ENCODE assay signal across 1 cellular context in the genomic region with DNA sequence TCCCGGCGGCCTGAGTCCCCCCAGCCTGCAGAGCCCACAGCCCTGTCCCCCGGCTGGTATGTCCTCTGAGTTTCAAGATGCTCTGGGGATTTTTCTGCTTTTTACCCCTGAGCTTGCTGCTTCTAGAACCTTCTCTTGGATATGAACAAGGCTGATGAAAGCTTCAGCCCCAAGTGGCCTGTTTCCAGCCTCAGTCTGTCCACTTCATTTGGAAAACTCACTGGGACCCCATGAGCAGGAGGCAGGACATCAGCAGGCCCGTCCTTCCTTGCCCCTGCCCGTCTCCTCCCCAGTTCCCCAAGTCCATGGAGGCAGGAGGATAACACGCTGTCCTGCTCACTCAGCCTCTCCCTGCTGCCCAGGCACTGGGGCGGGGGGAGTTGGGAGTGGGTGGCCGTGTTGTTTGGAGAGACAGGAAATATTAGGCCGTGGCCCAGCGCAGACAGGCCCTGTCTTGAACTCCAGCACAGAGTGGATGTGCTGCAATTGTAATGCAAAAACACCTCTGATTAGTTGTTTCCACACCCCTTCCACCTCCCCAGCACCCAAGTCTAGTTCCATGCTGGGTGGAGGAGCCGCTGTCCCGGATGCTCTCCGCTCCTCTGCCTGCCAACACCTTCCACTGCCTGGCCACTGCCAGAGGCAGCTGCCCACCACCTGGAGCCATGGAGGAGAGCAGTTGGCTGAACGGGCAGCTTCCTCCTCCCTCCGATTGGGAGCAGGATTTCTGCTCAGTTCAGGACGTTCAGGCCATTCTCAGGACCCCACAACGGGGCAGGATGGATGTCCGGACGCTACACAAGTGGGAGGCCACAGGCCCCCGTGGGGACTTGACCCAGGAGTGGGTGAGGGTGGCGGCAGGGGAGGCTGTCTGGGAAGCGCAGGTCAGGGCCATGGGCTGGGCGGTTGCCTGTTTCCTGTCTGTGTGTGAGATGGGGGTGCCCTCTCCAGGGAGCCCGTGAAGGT.
TF ChIP-seq lines count a peak whose summit lies in the region.

No MANE protein-coding gene starts in this region.

TF ChIP-seq in GM23338, 12 proteins besides CTCF, POLR2A, EP300 and RAD21 (continued from another document):
- TF ChIP-seq, protein P1, sequence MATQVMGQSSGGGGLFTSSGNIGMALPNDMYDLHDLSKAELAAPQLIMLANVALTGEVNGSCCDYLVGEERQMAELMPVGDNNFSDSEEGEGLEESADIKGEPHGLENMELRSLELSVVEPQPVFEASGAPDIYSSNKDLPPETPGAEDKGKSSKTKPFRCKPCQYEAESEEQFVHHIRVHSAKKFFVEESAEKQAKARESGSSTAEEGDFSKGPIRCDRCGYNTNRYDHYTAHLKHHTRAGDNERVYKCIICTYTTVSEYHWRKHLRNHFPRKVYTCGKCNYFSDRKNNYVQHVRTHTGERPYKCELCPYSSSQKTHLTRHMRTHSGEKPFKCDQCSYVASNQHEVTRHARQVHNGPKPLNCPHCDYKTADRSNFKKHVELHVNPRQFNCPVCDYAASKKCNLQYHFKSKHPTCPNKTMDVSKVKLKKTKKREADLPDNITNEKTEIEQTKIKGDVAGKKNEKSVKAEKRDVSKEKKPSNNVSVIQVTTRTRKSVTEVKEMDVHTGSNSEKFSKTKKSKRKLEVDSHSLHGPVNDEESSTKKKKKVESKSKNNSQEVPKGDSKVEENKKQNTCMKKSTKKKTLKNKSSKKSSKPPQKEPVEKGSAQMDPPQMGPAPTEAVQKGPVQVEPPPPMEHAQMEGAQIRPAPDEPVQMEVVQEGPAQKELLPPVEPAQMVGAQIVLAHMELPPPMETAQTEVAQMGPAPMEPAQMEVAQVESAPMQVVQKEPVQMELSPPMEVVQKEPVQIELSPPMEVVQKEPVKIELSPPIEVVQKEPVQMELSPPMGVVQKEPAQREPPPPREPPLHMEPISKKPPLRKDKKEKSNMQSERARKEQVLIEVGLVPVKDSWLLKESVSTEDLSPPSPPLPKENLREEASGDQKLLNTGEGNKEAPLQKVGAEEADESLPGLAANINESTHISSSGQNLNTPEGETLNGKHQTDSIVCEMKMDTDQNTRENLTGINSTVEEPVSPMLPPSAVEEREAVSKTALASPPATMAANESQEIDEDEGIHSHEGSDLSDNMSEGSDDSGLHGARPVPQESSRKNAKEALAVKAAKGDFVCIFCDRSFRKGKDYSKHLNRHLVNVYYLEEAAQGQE (IDR thresholded peaks at IDR 0.05; ENCODE audit: unreplicated experiment), result no peak
- TF ChIP-seq, protein P2, sequence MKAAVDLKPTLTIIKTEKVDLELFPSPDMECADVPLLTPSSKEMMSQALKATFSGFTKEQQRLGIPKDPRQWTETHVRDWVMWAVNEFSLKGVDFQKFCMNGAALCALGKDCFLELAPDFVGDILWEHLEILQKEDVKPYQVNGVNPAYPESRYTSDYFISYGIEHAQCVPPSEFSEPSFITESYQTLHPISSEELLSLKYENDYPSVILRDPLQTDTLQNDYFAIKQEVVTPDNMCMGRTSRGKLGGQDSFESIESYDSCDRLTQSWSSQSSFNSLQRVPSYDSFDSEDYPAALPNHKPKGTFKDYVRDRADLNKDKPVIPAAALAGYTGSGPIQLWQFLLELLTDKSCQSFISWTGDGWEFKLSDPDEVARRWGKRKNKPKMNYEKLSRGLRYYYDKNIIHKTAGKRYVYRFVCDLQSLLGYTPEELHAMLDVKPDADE (IDR thresholded peaks at IDR 0.05), result no peak
TF ChIP-seq in GM23338: peak in this region for 0.
